In the genomic region with DNA sequence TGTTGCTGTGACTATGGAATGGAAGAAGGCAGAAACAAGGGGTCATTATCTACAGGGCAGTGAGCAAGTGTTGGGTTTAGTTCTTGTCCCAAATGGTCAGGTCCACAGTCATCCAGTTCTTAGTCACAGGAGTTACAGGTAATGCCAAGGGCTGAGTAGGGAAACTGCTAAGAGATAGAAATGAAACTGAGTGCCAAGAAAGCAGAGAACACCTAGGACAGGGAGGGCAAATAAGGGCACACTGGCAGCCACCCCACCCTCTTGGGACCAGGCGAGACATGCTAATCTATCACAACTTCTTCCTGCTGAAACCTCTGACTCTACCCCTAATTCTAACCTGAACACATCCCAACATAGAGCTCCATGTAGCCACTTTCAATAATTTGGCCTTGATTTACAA, we compare ENCODE assay signal across 17 cellular contexts.
DNase-seq lines count a peak whose midpoint lies in the region; ATAC-seq, FAIRE-seq and TF ChIP-seq lines count a peak whose summit lies in the region.
"Had no signal": no experiment of that assay in that cellular context is flagged by ENCODE, and none has a peak within 500 bp of the region (broad histone marks: within the 10 kb centered on the region; RNA-seq: fewer than 3 reads in every experiment).

No MANE protein-coding gene starts in this region.

- H2AFZ ChIP-seq in trophoblast cell (ENCODE audit: insufficient read depth, low read length, poor library complexity), result no peak overlapping the region

- no peak overlapping the region for H3K9ac ChIP-seq in trophoblast cell (ENCODE audit: low read length)

- no peak overlapping the region for H4K8ac ChIP-seq in trophoblast cell (ENCODE audit: low read depth, low read length)

- 80% methylated on average over 1 of the region's 1 CpG for WGBS in right cardiac atrium
- no CpG with 5 or more reads among the region's 1 CpG for WGBS in trophoblast cell (ENCODE audit: extremely low coverage, insufficient coverage, insufficient read length)
- 72 to 94% (median 88%) methylated on average over 1 of the region's 1 CpG for WGBS in spleen, 5 donors

- peak overlapping the region; percentile 25 for H2BK12ac ChIP-seq in trophoblast cell (ENCODE audit: low read length)

- no peak for TF ChIP-seq POLR2A in spleen (IDR thresholded peaks at IDR 0.05)

- no peak overlapping the region for H3K4me3 ChIP-seq in left ventricle myocardium inferior
- no peak overlapping the region for H3K4me3 ChIP-seq in right cardiac atrium (ENCODE audit: low read length)
- no peak overlapping the region for H3K4me3 ChIP-seq in bronchial epithelial cell (ENCODE audit: low read depth, low read length)
- no peak overlapping the region for H3K4me3 ChIP-seq in trophoblast cell (ENCODE audit: low read depth, low read length)
- no peak overlapping the region for H3K4me3 ChIP-seq in spleen
- H3K4me3 ChIP-seq in lower lobe of right lung, result no peak overlapping the region

- TF ChIP-seq CTCF in left ventricle myocardium inferior (IDR thresholded peaks at IDR 0.05; ENCODE audit: borderline replicate concordance) (no peak), bronchial epithelial cell (IDR thresholded peaks at IDR 0.05; ENCODE audit: insufficient read depth, low read length, severe bottlenecking) (no peak), spleen (IDR thresholded peaks at IDR 0.05 in 8 of 11, conservative IDR thresholded peaks at IDR 0.05 in 3 of 11) (no peak), lower lobe of right lung (IDR thresholded peaks at IDR 0.05) (no peak)

- H3K9me3 ChIP-seq in left ventricle myocardium inferior (replicated peaks) (no peaks in the 10 kb centered on the region), right cardiac atrium (ENCODE audit: control insufficient read depth, low read length) (no peaks in the 10 kb centered on the region), trophoblast cell (ENCODE audit: insufficient read depth, low read depth, low read length) (no peaks in the 10 kb centered on the region), spleen (no peaks in the 10 kb centered on the region), lower lobe of right lung (no peaks in the 10 kb centered on the region)

- H3K27me3 ChIP-seq in left ventricle myocardium inferior (ENCODE audit: low read depth), result no peaks in the 10 kb centered on the region
- no peaks in the 10 kb centered on the region for H3K27me3 ChIP-seq in right cardiac atrium (ENCODE audit: control insufficient read depth, insufficient read depth)
- no peaks in the 10 kb centered on the region for H3K27me3 ChIP-seq in bronchial epithelial cell (ENCODE audit: control insufficient read depth, insufficient read depth, low read length)
- no peaks in the 10 kb centered on the region for H3K27me3 ChIP-seq in trophoblast cell (ENCODE audit: insufficient read depth, low read length)
- peaks cover 0 to 6% (median 0%) of the 10 kb centered on the region in 7 donors for H3K27me3 ChIP-seq in spleen (replicated peaks in 1 of 7)
- H3K27me3 ChIP-seq in lower lobe of right lung (ENCODE audit: low read depth), result no peaks in the 10 kb centered on the region

- ATAC-seq in right cardiac atrium (no peak), lower lobe of right lung (no peak)

- FAIRE-seq in bronchial epithelial cell (lab: Jason Lieb, UNC), result no peak
- FAIRE-seq: G401.6, H54 had no signal

- intact Hi-C loops in left ventricle myocardium inferior (cut with micrococcal nuclease), result no loop called here
- intact Hi-C loops in right cardiac atrium (cut with DNase I), result no loop called here
- intact Hi-C loops in spleen (cut with DNase I; ENCODE audit: low total_unique reads), result no loop called here
- intact Hi-C loops in lower lobe of right lung (cut with DNase I), result no loop called here

- H2BK5ac ChIP-seq in trophoblast cell (ENCODE audit: low read depth, low read length, poor library complexity), result no peak overlapping the region

- no peaks in the 10 kb centered on the region for H3K79me2 ChIP-seq in trophoblast cell (ENCODE audit: control insufficient read depth, insufficient read depth, low read length, poor library complexity)

- no peak overlapping the region for H2AK5ac ChIP-seq in trophoblast cell (ENCODE audit: low read length)

- no peak overlapping the region for H4K12ac ChIP-seq in trophoblast cell (ENCODE audit: low read depth, low read length)

- no peak overlapping the region for H3K4ac ChIP-seq in trophoblast cell (ENCODE audit: low read depth, low read length)

- no peak overlapping the region for H3K23ac ChIP-seq in trophoblast cell (ENCODE audit: low read length)

- no peaks in the 10 kb centered on the region for H3K79me1 ChIP-seq in trophoblast cell (ENCODE audit: low read length)

- no peak overlapping the region for H3K4me2 ChIP-seq in trophoblast cell (ENCODE audit: low read length)

- no peak overlapping the region for H3K14ac ChIP-seq in trophoblast cell (ENCODE audit: low read length)

- DNase-seq in left ventricle myocardium inferior (peak; percentile 40), right cardiac atrium (no peak), bronchial epithelial cell (ENCODE audit: low read depth) (peak; percentile 45), trophoblast cell (no peak), middle frontal gyrus (ENCODE audit: extremely low spot score, low spot score) (no peak), spleen (no peak), lower lobe of right lung (no peak)
- no peak for DNase-seq in activated CD4-positive, alpha-beta T cell treated with anti-CD3 and anti-CD28 coated beads, Interleukin-2, amount 50 U/mL, for 4 hours
- DNase-seq: DMS79, NCI-H146, NCI-H2081 treated with DMSO at 0.1 percent for 48 hours, NCI-H2227 treated with DMSO at 0.1 percent for 48 hours, NCI-H526, OCI-M1 had no signal

- peak overlapping the region; percentile 33 for H3K27ac ChIP-seq in left ventricle myocardium inferior (replicated peaks)
- no peak overlapping the region for H3K27ac ChIP-seq in right cardiac atrium (ENCODE audit: low read length)
- H3K27ac ChIP-seq in trophoblast cell (ENCODE audit: low read depth, low read length), result peak overlapping the region; percentile 8
- no peak overlapping the region for H3K27ac ChIP-seq in spleen
- no peak overlapping the region for H3K27ac ChIP-seq in lower lobe of right lung
- H3K27ac ChIP-seq: HL-60 had no signal

- no peak overlapping the region for H3K18ac ChIP-seq in trophoblast cell (ENCODE audit: low read length)

- no peak overlapping the region for H4K91ac ChIP-seq in trophoblast cell (ENCODE audit: low read depth, low read length)

- H2BK120ac ChIP-seq in trophoblast cell (ENCODE audit: insufficient read depth, low read length, poor library complexity), result no peak overlapping the region

- H3K36me3 ChIP-seq in left ventricle myocardium inferior (no peaks in the 10 kb centered on the region), bronchial epithelial cell (ENCODE audit: control insufficient read depth, insufficient read depth, low read length) (no peaks in the 10 kb centered on the region), trophoblast cell (ENCODE audit: control insufficient read depth in 1 of 2, insufficient read depth in 2 of 2, low read length in 2 of 2) (no peaks in the 10 kb centered on the region), spleen (no peaks in the 10 kb centered on the region), lower lobe of right lung (no peaks in the 10 kb centered on the region)

- H3K4me1 ChIP-seq in left ventricle myocardium inferior, result peaks cover 52% of the 10 kb centered on the region
- peaks cover 8% of the 10 kb centered on the region for H3K4me1 ChIP-seq in right cardiac atrium (ENCODE audit: control insufficient read depth, insufficient read depth, low read length)
- peaks cover 9% of the 10 kb centered on the region in 2 experiments for H3K4me1 ChIP-seq in trophoblast cell (ENCODE audit: control insufficient read depth in 1 of 2, insufficient read depth in 2 of 2, low read length in 2 of 2)
- H3K4me1 ChIP-seq in spleen, result no peaks in the 10 kb centered on the region
- H3K4me1 ChIP-seq in lower lobe of right lung, result peaks cover 22% of the 10 kb centered on the region

Comparison
In these comparisons a context has a peak if more than half of its experiments do, and no peak if none do; other contexts are left out.
1. DNase-seq: peak in left ventricle myocardium inferior (single experiment) and bronchial epithelial cell (single experiment); none in right cardiac atrium (0 of 3), trophoblast cell (0 of 2), middle frontal gyrus (single experiment), spleen (single experiment), lower lobe of right lung (single experiment) and activated CD4-positive, alpha-beta T cell treated with anti-CD3 and anti-CD28 coated beads, Interleukin-2, amount 50 U/mL, for 4 hours (0 of 2).
2. H3K27ac ChIP-seq: peak in left ventricle myocardium inferior (single experiment) and trophoblast cell (single experiment); none in right cardiac atrium (single experiment), spleen (0 of 8) and lower lobe of right lung (single experiment).